8 cellular contexts compared by ENCODE assay signal in the genomic region with DNA sequence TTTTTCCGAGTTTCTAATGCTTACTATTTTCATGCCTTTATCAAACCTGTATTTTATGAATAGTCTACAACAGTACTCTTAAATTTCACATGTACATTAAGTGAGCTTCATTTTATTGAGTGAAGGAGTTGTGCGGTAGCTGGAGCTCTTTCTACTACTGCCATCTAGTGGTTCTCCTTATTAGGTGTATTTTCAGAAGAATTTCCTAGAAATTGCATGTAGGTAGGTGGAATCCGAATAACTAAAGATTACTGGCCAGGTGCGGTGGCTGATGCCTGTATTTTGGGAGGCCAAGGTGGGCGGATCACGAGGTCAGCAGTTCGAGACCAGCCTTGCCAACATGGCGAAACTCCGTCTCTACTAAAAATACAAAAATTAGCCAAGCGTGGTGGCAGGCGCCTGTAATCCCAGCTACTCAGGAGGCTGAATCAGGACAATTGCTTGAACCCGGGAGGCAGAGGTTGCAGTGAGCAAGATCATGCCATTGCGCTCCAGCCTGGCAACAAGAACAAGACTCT. TPM values are rescaled to one million over a fixed set of nuclear protein-coding genes. Genes with fewer than 3 reads are reported as not detected.
DNase-seq lines count a peak whose midpoint lies in the region; ATAC-seq, FAIRE-seq and TF ChIP-seq lines count a peak whose summit lies in the region.

No MANE protein-coding gene starts in this region.

- H4K20me1 ChIP-seq in astrocyte (ENCODE audit: insufficient read depth, low read length), result no peaks in the 10 kb centered on the region

- no TSS peak for BruUV-seq in Calu3 (replicated peaks; lab: Mats Ljungman, UMichigan)

- H3K4me1 ChIP-seq in astrocyte (ENCODE audit: insufficient read depth, low read length), result no peaks in the 10 kb centered on the region

- no peak overlapping the region for H3K4me3 Mint-ChIP-seq in Calu3 (ENCODE audit: low read depth, unreplicated experiment)
- H3K4me3 Mint-ChIP-seq in astrocyte (ENCODE audit: unreplicated experiment), result no peak overlapping the region
- peak overlapping the region in 1 of 2 donors; percentile 8 for H3K4me3 Mint-ChIP-seq in stimulated activated naive B cell treated with anti-CD40 and anti-IgM and Interleukin-4, amounts not matched to agents 10 μg/mL and 1 μg/mL and 100 μg/mL, for 72 hours

- no peaks in the 10 kb centered on the region for H3K27me3 Mint-ChIP-seq in Calu3 (ENCODE audit: unreplicated experiment)
- H3K27me3 Mint-ChIP-seq in astrocyte (ENCODE audit: low read depth, unreplicated experiment), result no peaks in the 10 kb centered on the region
- no peaks in the 10 kb centered on the region for H3K27me3 Mint-ChIP-seq in stimulated activated naive B cell treated with anti-CD40 and anti-IgM and Interleukin-4, amounts not matched to agents 10 μg/mL and 1 μg/mL and 100 μg/mL, for 72 hours

- no peak overlapping the region for H3K9ac ChIP-seq in astrocyte (ENCODE audit: low read length)

- H3K4me3 ChIP-seq in astrocyte (ENCODE audit: insufficient read depth, low read depth, low read length), result no peak overlapping the region

- CTCF ChIA-PET in Calu3 (lab: Charles Lee), result interaction anchor here (0.6 to 1.5 kb wide), 31 partner anchors 12 to 487 kb away, joined by 3 to 29 read pairs (median 5); a partner anchor contains a TSS

- no peaks in the 10 kb centered on the region for H3K36me3 ChIP-seq in astrocyte (ENCODE audit: insufficient read depth, low read length)

- no peak overlapping the region for H3K27ac ChIP-seq in astrocyte (ENCODE audit: low read depth, low read length)

- no peaks in the 10 kb centered on the region for H3K9me3 ChIP-seq in astrocyte (ENCODE audit: insufficient read depth, low read depth, low read length)

- no peaks in the 10 kb centered on the region for H3K79me2 ChIP-seq in astrocyte (ENCODE audit: insufficient read depth, low read length)

- peak; percentile 75 for FAIRE-seq in astrocyte (lab: Jason Lieb, UNC)

- DNase-seq in Calu3, result peak; percentile 34
- DNase-seq in NCI-H524 treated with DMSO at 0.1 percent for 48 hours (lab: John Stamatoyannopoulos, UW), result peak; percentile 10
- peak; percentile 16 for DNase-seq in astrocyte (ENCODE audit: low read depth)
- DNase-seq in iPS DF 4.7 (ENCODE audit: extremely low read depth, low spot score), result peak; percentile 53
- DNase-seq in stimulated activated naive B cell treated with anti-CD40 and anti-IgM and Interleukin-4, amounts not matched to agents 10 μg/mL and 1 μg/mL and 100 μg/mL, for 72 hours, result no peak

- H3K36me3 Mint-ChIP-seq in Calu3 (ENCODE audit: insufficient read depth, unreplicated experiment) (no peaks in the 10 kb centered on the region), astrocyte (ENCODE audit: low read depth, unreplicated experiment) (no peaks in the 10 kb centered on the region)
- no peaks in the 10 kb centered on the region for H3K36me3 Mint-ChIP-seq in stimulated activated naive B cell treated with anti-CD40 and anti-IgM and Interleukin-4, amounts not matched to agents 10 μg/mL and 1 μg/mL and 100 μg/mL, for 72 hours

- H3K4me1 Mint-ChIP-seq in Calu3 (ENCODE audit: low read depth, unreplicated experiment) (peaks cover 13% of the 10 kb centered on the region), astrocyte (ENCODE audit: low read depth, unreplicated experiment) (no peaks in the 10 kb centered on the region)
- H3K4me1 Mint-ChIP-seq in stimulated activated naive B cell treated with anti-CD40 and anti-IgM and Interleukin-4, amounts not matched to agents 10 μg/mL and 1 μg/mL and 100 μg/mL, for 72 hours, result peaks cover 8 to 22% of the 10 kb centered on the region in 2 donors

- intact Hi-C loops in Calu3 (cut with micrococcal nuclease; ENCODE audit: unreplicated experiment), result loop anchor here (1.0 to 5.0 kb wide), 6 partner anchors 133 to 487 kb away; no protein-coding TSS in a partner anchor

- TF ChIP-seq CTCF in Calu3 (IDR thresholded peaks at IDR 0.05; ENCODE audit: unreplicated experiment) (peak; percentile 66), astrocyte (IDR thresholded peaks at IDR 0.05; ENCODE audit: insufficient read depth, low read depth, low read length) (peak; percentile 68)

- H3K9me3 Mint-ChIP-seq in Calu3 (ENCODE audit: low read depth, unreplicated experiment) (no peaks in the 10 kb centered on the region), astrocyte (ENCODE audit: unreplicated experiment) (no peaks in the 10 kb centered on the region)
- no peaks in the 10 kb centered on the region for H3K9me3 Mint-ChIP-seq in stimulated activated naive B cell treated with anti-CD40 and anti-IgM and Interleukin-4, amounts not matched to agents 10 μg/mL and 1 μg/mL and 100 μg/mL, for 72 hours

- no peaks in the 10 kb centered on the region for H3K27me3 ChIP-seq in astrocyte (ENCODE audit: insufficient read depth, low read length)

- H3K4me2 ChIP-seq in astrocyte (ENCODE audit: low read length), result no peak overlapping the region

- H2AFZ ChIP-seq in astrocyte (ENCODE audit: low read depth, low read length), result no peak overlapping the region

- H3K27ac Mint-ChIP-seq in Calu3 (ENCODE audit: unreplicated experiment) (no peak overlapping the region), astrocyte (ENCODE audit: unreplicated experiment) (no peak overlapping the region)
- H3K27ac Mint-ChIP-seq in stimulated activated naive B cell treated with anti-CD40 and anti-IgM and Interleukin-4, amounts not matched to agents 10 μg/mL and 1 μg/mL and 100 μg/mL, for 72 hours, result no peak overlapping the region

- ATAC-seq in GM19035 (IDR thresholded peaks at IDR 0.05; ENCODE audit: unreplicated experiment) (peak; percentile 69), HG03469 (IDR thresholded peaks at IDR 0.05; ENCODE audit: unreplicated experiment) (peak; percentile 48), HG03095 (IDR thresholded peaks at IDR 0.05; ENCODE audit: unreplicated experiment) (no peak)
- ATAC-seq in stimulated activated naive B cell treated with anti-CD40 and anti-IgM and Interleukin-4, amounts not matched to agents 10 μg/mL and 1 μg/mL and 100 μg/mL, for 72 hours (replicated peaks), result peak; percentile 68 to 77

RNA-seq across cellular contexts. Expression of a gene that starts 38.3 kb away (rescaled TPM):
- not detected in 2 replicates for total RNA-seq in Calu3 (2022)
- total RNA-seq in astrocyte, result not detected in 2 replicates
